16 cellular contexts compared by ENCODE assay signal in genomic region chr4:119506761-119507160, GRCh38.
DNase-seq lines count a peak whose midpoint lies in the region; ATAC-seq and TF ChIP-seq lines count a peak whose summit lies in the region.
"Had no signal": no experiment of that assay in that cellular context is flagged by ENCODE, and none has a peak within 500 bp of the region (broad histone marks: within the 10 kb centered on the region; RNA-seq: fewer than 3 reads in every experiment).

No MANE protein-coding gene starts in this region.

- no peak overlapping the region for H2BK15ac ChIP-seq in mesendoderm (replicated peaks; ENCODE audit: low read depth)

- BruUV-seq in Calu3 (replicated peaks; lab: Mats Ljungman, UMichigan) = no TSS peak

- H3K79me1 ChIP-seq in mesendoderm (ENCODE audit: low read length) = no peaks in the 10 kb centered on the region

- H3K4ac ChIP-seq in mesendoderm (ENCODE audit: low read depth, low read length) = no peak overlapping the region

- TF ChIP-seq CTCF in Calu3 (IDR thresholded peaks at IDR 0.05; ENCODE audit: unreplicated experiment) (no peak), chondrocyte (IDR thresholded peaks at IDR 0.05) (no peak), gastroesophageal sphincter (IDR thresholded peaks at IDR 0.05) (no peak), osteocyte (IDR thresholded peaks at IDR 0.05) (no peak)

- H4K8ac ChIP-seq in mesendoderm (ENCODE audit: low read depth, low read length) = no peak overlapping the region

- no peak for TF ChIP-seq POLR2A in gastroesophageal sphincter (IDR thresholded peaks at IDR 0.05)

- no peak for ATAC-seq in gastroesophageal sphincter
- ATAC-seq: HepG2 had no signal

- no peak overlapping the region for H2AK5ac ChIP-seq in mesendoderm (ENCODE audit: low read length)

- no peak for TF ChIP-seq EP300 in gastroesophageal sphincter (IDR thresholded peaks at IDR 0.05)

- H2BK5ac ChIP-seq in mesendoderm (ENCODE audit: low read length) = no peak overlapping the region

- no peaks in the 10 kb centered on the region for H3K79me2 ChIP-seq in mesendoderm (ENCODE audit: control insufficient read depth, insufficient read depth, low read length)

- H3K4me1 ChIP-seq in gastroesophageal sphincter (peaks cover 0 to 52% (median 15%) of the 10 kb centered on the region in 3 donors), mesendoderm (ENCODE audit: control insufficient read depth, low read depth, low read length) (no peaks in the 10 kb centered on the region)

- H3K56ac ChIP-seq in mesendoderm (ENCODE audit: low read length) = no peak overlapping the region

- no peak overlapping the region for H3K4me2 ChIP-seq in mesendoderm (ENCODE audit: low read length)

- no peaks in the 10 kb centered on the region for H3K27me3 Mint-ChIP-seq in Calu3 (ENCODE audit: unreplicated experiment)
- H3K27me3 Mint-ChIP-seq in chondrocyte (ENCODE audit: low read depth) = no peaks in the 10 kb centered on the region
- H3K27me3 Mint-ChIP-seq in osteocyte (ENCODE audit: unreplicated experiment) = no peaks in the 10 kb centered on the region

- H3K9me3 ChIP-seq in gastroesophageal sphincter = no peaks in the 10 kb centered on the region
- H3K9me3 ChIP-seq: Caco-2 had no signal

- no peak overlapping the region for H3K9ac ChIP-seq in mesendoderm (ENCODE audit: low read length)

- H4K5ac ChIP-seq in mesendoderm (ENCODE audit: low read length) = no peak overlapping the region

- CTCF ChIA-PET in Calu3 (lab: Charles Lee) = no interaction called here

- H3K36me3 ChIP-seq in gastroesophageal sphincter (peaks cover 12 to 70% of the 10 kb centered on the region in 2 donors), mesendoderm (ENCODE audit: control insufficient read depth, insufficient read depth, low read length) (no peaks in the 10 kb centered on the region)

- H3K4me1 Mint-ChIP-seq in Calu3 (ENCODE audit: low read depth, unreplicated experiment) (no peaks in the 10 kb centered on the region), chondrocyte (ENCODE audit: low read depth) (peaks cover 52% of the 10 kb centered on the region), osteocyte (ENCODE audit: unreplicated experiment) (peaks cover 10% of the 10 kb centered on the region)

- H3K4me3 ChIP-seq in gastroesophageal sphincter (no peak overlapping the region), mesendoderm (ENCODE audit: low read length) (no peak overlapping the region)

- DNase-seq in Calu3 (no peak), chondrocyte (ENCODE audit: low spot score) (no peak), osteocyte (ENCODE audit: extremely low spot score, unreplicated experiment) (no peak), head of caudate nucleus (no peak), DMS53 treated with DMSO at 0.1 percent for 48 hours (lab: John Stamatoyannopoulos, UW; ENCODE audit: unreplicated experiment) (no peak), mesendoderm (no peak)
- DNase-seq in activated CD4-positive, alpha-beta T cell treated with anti-CD3 and anti-CD28 coated beads, Interleukin-2, amount 50 U/mL, for 4 hours = no peak
- DNase-seq: 8988T, Caco-2, KG1, MV-4-11, NCI-H1694 treated with DMSO at 0.1 percent for 48 hours, NCI-H748 treated with DMSO at 0.1 percent for 48 hours, SHP77 had no signal

- H3K27me3 ChIP-seq in gastroesophageal sphincter (no peaks in the 10 kb centered on the region), mesendoderm (ENCODE audit: insufficient read depth, low read length, poor library complexity) (no peaks in the 10 kb centered on the region)

- no peak overlapping the region for H2BK120ac ChIP-seq in mesendoderm (ENCODE audit: low read depth, low read length)

- H3K9me3 Mint-ChIP-seq in Calu3 (ENCODE audit: low read depth, unreplicated experiment) = no peaks in the 10 kb centered on the region
- no peaks in the 10 kb centered on the region for H3K9me3 Mint-ChIP-seq in chondrocyte (ENCODE audit: low read depth)
- H3K9me3 Mint-ChIP-seq in osteocyte (ENCODE audit: unreplicated experiment) = no peaks in the 10 kb centered on the region

- intact Hi-C loops in Calu3 (cut with micrococcal nuclease; ENCODE audit: unreplicated experiment) (no loop called here), head of caudate nucleus (cut with DNase I) (no loop called here)

- H3K23ac ChIP-seq in mesendoderm (ENCODE audit: low read length) = no peak overlapping the region

- WGBS in gastroesophageal sphincter (ENCODE audit: low coverage in 1 of 2), 2 donors = 33 to 44% methylated on average over 1 of the region's 1 CpG
- no CpG with 5 or more reads among the region's 1 CpG for WGBS in mesendoderm (ENCODE audit: extremely low coverage, insufficient coverage, low lambda C conversion rate)

- H3K27ac ChIP-seq in gastroesophageal sphincter (peak overlapping the region; percentile 71 to 83 (median 76)), mesendoderm (ENCODE audit: low read depth, low read length) (no peak overlapping the region)

- H3K18ac ChIP-seq in mesendoderm (ENCODE audit: low read length) = no peak overlapping the region

- H3K4me3 Mint-ChIP-seq in Calu3 (ENCODE audit: low read depth, unreplicated experiment) (no peak overlapping the region), chondrocyte (ENCODE audit: unreplicated experiment) (no peak overlapping the region), osteocyte (ENCODE audit: unreplicated experiment) (no peak overlapping the region)

- H3K27ac Mint-ChIP-seq in Calu3 (ENCODE audit: unreplicated experiment) = peak overlapping the region; percentile 39
- peak overlapping the region; percentile 56 for H3K27ac Mint-ChIP-seq in chondrocyte (ENCODE audit: unreplicated experiment)
- H3K27ac Mint-ChIP-seq in osteocyte (ENCODE audit: unreplicated experiment) = peak overlapping the region; percentile 1

- H3K36me3 Mint-ChIP-seq in Calu3 (ENCODE audit: insufficient read depth, unreplicated experiment) (peaks cover 12% of the 10 kb centered on the region), chondrocyte (ENCODE audit: low read depth) (peaks cover 10% of the 10 kb centered on the region), osteocyte (ENCODE audit: unreplicated experiment) (peaks cover 16% of the 10 kb centered on the region)

Comparison
In these comparisons a context has a peak if more than half of its experiments do, and no peak if none do; other contexts are left out.
1. H3K27ac Mint-ChIP-seq: peak in every context shown above with its lines; median percentile 56 in chondrocyte; 39 in Calu3; 1 in osteocyte.